ENCODE assay signal across 8 cellular contexts in the genomic region with DNA sequence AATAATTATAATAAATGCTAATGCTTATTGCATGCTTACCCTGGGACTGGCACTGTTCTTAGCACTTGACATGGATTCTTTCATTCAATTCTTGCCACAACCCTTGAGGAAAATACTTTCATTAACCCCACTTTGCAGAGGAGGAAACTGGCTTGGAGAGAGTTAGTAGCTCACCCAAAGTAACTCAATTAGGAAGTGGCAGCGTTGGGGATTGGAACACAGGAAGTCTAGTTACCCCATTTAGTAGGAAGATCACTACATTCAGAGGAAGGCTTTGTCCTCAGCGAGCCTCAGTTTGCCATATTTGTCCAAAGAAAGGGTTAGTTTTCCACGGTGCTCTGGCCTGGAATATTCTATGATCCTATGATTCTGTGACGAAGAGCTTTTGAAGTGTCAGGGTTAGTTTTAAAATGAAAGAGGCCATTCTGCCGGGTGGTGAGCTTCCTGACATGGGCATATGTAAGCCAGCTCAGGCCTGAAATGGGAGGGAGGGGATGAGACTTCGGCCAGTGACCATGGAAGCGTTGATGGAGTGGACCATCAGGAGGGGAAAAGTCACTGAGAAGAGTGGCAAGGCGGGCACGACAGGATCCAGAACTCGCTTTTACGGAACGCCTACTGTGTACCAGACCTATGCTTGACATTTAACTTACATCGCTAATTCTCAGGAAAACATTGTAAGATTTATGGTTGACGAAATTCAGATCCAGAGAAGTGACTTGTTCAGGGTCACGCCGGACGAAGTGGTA. TPM values are rescaled to one million over a fixed set of nuclear protein-coding genes. Genes with fewer than 3 reads are reported as not detected.
DNase-seq lines count a peak whose midpoint lies in the region; FAIRE-seq and TF ChIP-seq lines count a peak whose summit lies in the region.

No MANE protein-coding gene starts in this region.

- H3K9me2 ChIP-seq in DOHH2 (replicated peaks; ENCODE audit: control insufficient read depth, low read length), result no peaks in the 10 kb centered on the region

- CTCF ChIA-PET in H1 (lab: Charles Lee; ENCODE audit: partially characterized antibody), result interaction anchor here (0.9 kb wide), 1 partner anchor 146 kb away, joined by 3 read pairs; no protein-coding TSS in a partner anchor

- peaks cover 16% of the 10 kb centered on the region; the same call in 1 of the 2 replicates for H3K23me2 ChIP-seq in H1 (ENCODE audit: low read depth, low read length)

- H3K27me3 ChIP-seq in DOHH2 (ENCODE audit: control insufficient read depth, low read length) (no peaks in the 10 kb centered on the region), H1 (replicated peaks in 1 of 4; ENCODE audit: control insufficient read depth in 3 of 4, extremely low read depth in 1 of 4, insufficient read depth in 3 of 4, low read length in 3 of 4) (peaks cover 0 to 11% (median 6%) of the 10 kb centered on the region in 4 experiments; a peak in 4 of 7 replicates), ovary (no peaks in the 10 kb centered on the region)

- no peak overlapping the region for H2BK5ac ChIP-seq in H1 (ENCODE audit: low read depth, low read length)

- H3K9ac ChIP-seq in H1 (replicated peaks in 1 of 4; ENCODE audit: extremely low read depth in 1 of 4, low read depth in 3 of 4, low read length in 3 of 4), result no peak overlapping the region

- no peak overlapping the region for H3K56ac ChIP-seq in H1 (replicated peaks; ENCODE audit: insufficient read length, low read depth, low read length)

- no peak for TF ChIP-seq CTCF in DOHH2 (IDR thresholded peaks at IDR 0.05; ENCODE audit: low read depth, low read length, poor library complexity, severe bottlenecking)
- no peak for TF ChIP-seq CTCF in NB4 (IDR thresholded peaks at IDR 0.05; ENCODE audit: low read depth, low read length)
- TF ChIP-seq CTCF in H1 (IDR thresholded peaks at IDR 0.05; ENCODE audit: control extremely low read depth in 1 of 3, insufficient read depth in 1 of 3, low read depth in 1 of 3, low read length in 3 of 3), result no peak
- TF ChIP-seq CTCF in ovary (IDR thresholded peaks at IDR 0.05), result no peak

- H2BK120ac ChIP-seq in H1 (replicated peaks; ENCODE audit: low read depth, low read length), result no peak overlapping the region

- H3K36me3 ChIP-seq in DOHH2 (ENCODE audit: control insufficient read depth, low read length), result no peaks in the 10 kb centered on the region
- no peaks in the 10 kb centered on the region for H3K36me3 ChIP-seq in H1 (ENCODE audit: control insufficient read depth in 2 of 4, insufficient read depth in 4 of 4, low read length in 3 of 4)
- no peaks in the 10 kb centered on the region for H3K36me3 ChIP-seq in ovary

- POLR2A ChIA-PET in H1 (lab: Charles Lee; ENCODE audit: partially characterized antibody), result interaction anchor here (1.8 kb wide), 1 partner anchor 29 kb away, joined by 10 read pairs; a partner anchor contains a TSS

- no peak overlapping the region for H4K8ac ChIP-seq in H1 (ENCODE audit: extremely low read depth, insufficient read depth, low read length)

- H3K4me2 ChIP-seq in DOHH2 (ENCODE audit: low read length) (peak overlapping the region; percentile 89), H1 (ENCODE audit: insufficient read depth in 1 of 2, low read depth in 2 of 2, low read length in 2 of 2) (peak overlapping the region; percentile 84 to 91)

- no peak overlapping the region for H3K23ac ChIP-seq in H1 (ENCODE audit: insufficient read length)

- TF ChIP-seq EP300 in H1 (IDR thresholded peaks at IDR 0.05; ENCODE audit: borderline replicate concordance in 1 of 2, low read depth in 2 of 2, low read length in 2 of 2) (no peak), ovary (IDR thresholded peaks at IDR 0.05) (no peak)

- TF ChIP-seq RAD21 in H1 (IDR thresholded peaks at IDR 0.05 in 1 of 2, conservative IDR thresholded peaks at IDR 0.05 in 1 of 2; ENCODE audit: low read depth in 2 of 2, low read length in 2 of 2), result no peak

- H2AFZ ChIP-seq in H1 (ENCODE audit: low read length), result 0 out of 2 replicates have a peak overlapping the region, but pooled peaks have one; percentile 2

- H3K27ac ChIP-seq in DOHH2 (ENCODE audit: low read depth, low read length) (peak overlapping the region; percentile 47), H1 (ENCODE audit: low read depth, low read length) (no peak overlapping the region), ovary (peak overlapping the region in 1 of 2 donors; percentile 39)

- peak; percentile 52 for DNase-seq in NB4 (ENCODE audit: low read depth)
- no peak for DNase-seq in H1 (ENCODE audit: low read depth in 1 of 2, low spot score in 2 of 2)
- DNase-seq in ovary, result no peak
- DNase-seq in NCI-H226, result no peak
- no peak for DNase-seq in NCI-H187 treated with DMSO at 0.1 percent for 48 hours (lab: John Stamatoyannopoulos, UW)
- no peak for DNase-seq in midbrain (lab: John Stamatoyannopoulos, UW)
- DNase-seq in inferior parietal cortex (ENCODE audit: extremely low spot score), result no peak

- peaks cover 13% of the 10 kb centered on the region for H3F3A ChIP-seq in DOHH2 (ENCODE audit: control insufficient read depth, insufficient read depth)

- no peak overlapping the region for H4K5ac ChIP-seq in H1 (ENCODE audit: insufficient read length, low read depth, low read length)

- no peak overlapping the region for H2AK5ac ChIP-seq in H1 (ENCODE audit: low read depth, low read length)

- H3K4me3 ChIP-seq in DOHH2 (ENCODE audit: low read length), result peak overlapping the region; percentile 98
- peak overlapping the region; percentile 79 for H3K4me3 ChIP-seq in NB4 (ENCODE audit: low read depth, low read length)
- H3K4me3 ChIP-seq in H1 (ENCODE audit: extremely low read depth in 1 of 4, insufficient read depth in 2 of 4, low read depth in 3 of 4, low read length in 4 of 4), result peak overlapping the region; percentile 76 to 88 (median 76); a peak in 7 of 8 replicates
- H3K4me3 ChIP-seq in ovary, result peak overlapping the region; percentile 72

- peaks cover 7% of the 10 kb centered on the region; the same call in 1 of the 2 replicates for H3K79me2 ChIP-seq in DOHH2 (ENCODE audit: control insufficient read depth, low read length)
- H3K79me2 ChIP-seq in H1 (ENCODE audit: control insufficient read depth in 1 of 2, insufficient read depth in 2 of 2, low read length in 2 of 2), result no peaks in the 10 kb centered on the region

- no peak for TF ChIP-seq POLR2A in NB4 (IDR thresholded peaks at IDR 0.05; ENCODE audit: extremely low read depth, insufficient read length)
- no peak for TF ChIP-seq POLR2A in H1 (IDR thresholded peaks at IDR 0.05; ENCODE audit: control extremely low read depth in 1 of 2, low read depth in 2 of 2, low read length in 2 of 2)
- TF ChIP-seq POLR2A in ovary (IDR thresholded peaks at IDR 0.05), result no peak

- peak overlapping the region; percentile 26 for H4K91ac ChIP-seq in H1 (replicated peaks; ENCODE audit: insufficient read length, low read length)

- no peak overlapping the region for H3K4ac ChIP-seq in H1 (replicated peaks; ENCODE audit: insufficient read length, low read depth, low read length)

- FAIRE-seq in H1 (lab: Jason Lieb, UNC), result no peak

- WGBS in H1 (ENCODE audit: extremely low coverage in 1 of 2, insufficient coverage in 1 of 2, insufficient read length in 1 of 2, insufficient replicate concordance in 2 of 2, low coverage in 1 of 2, low lambda C conversion rate in 2 of 2, missing lambda C conversion rate in 1 of 2), 2 experiments, result 53% methylated on average over 17 of the region's 17 CpGs; no CpG with 5 or more reads in 1 of the 2 experiments
- 70 to 75% (median 72%) methylated on average over 17 of the region's 17 CpGs for WGBS in ovary, 3 donors

- H3K18ac ChIP-seq in H1 (ENCODE audit: extremely low read depth, low read length), result peak overlapping the region; percentile 1; the same call in 1 of the 2 replicates

- no peak overlapping the region; the same call in 1 of the 2 replicates for H2BK15ac ChIP-seq in H1 (ENCODE audit: low read length)

- no peaks in the 10 kb centered on the region for H3K79me1 ChIP-seq in H1 (ENCODE audit: low read depth, low read length)

- intact Hi-C loops in ovary (cut with DNase I), result loop anchor here in 3 of 4 donors (2.0 to 10.0 kb wide), 4 partner anchors 143 to 239 kb away; a partner anchor contains a TSS

- peaks cover 3% of the 10 kb centered on the region; the same call in 1 of the 2 replicates for H4K20me1 ChIP-seq in DOHH2 (ENCODE audit: control insufficient read depth, insufficient read depth, low read depth, low read length)
- H4K20me1 ChIP-seq in H1 (replicated peaks in 1 of 2; ENCODE audit: control insufficient read depth in 1 of 2, insufficient read depth in 2 of 2, low read length in 2 of 2), result no peaks in the 10 kb centered on the region

- H3K9me3 ChIP-seq in DOHH2 (ENCODE audit: control insufficient read depth, insufficient read depth, low read length) (no peaks in the 10 kb centered on the region), H1 (ENCODE audit: insufficient read depth in 2 of 2, low read depth in 1 of 2, low read length in 1 of 2) (no peaks in the 10 kb centered on the region), ovary (no peaks in the 10 kb centered on the region)

- peak overlapping the region; percentile 87; the same call in 1 of the 2 replicates for H2BK20ac ChIP-seq in H1 (ENCODE audit: low read length)

- H2BK12ac ChIP-seq in H1 (ENCODE audit: low read depth, low read length), result peak overlapping the region; percentile 82; the same call in 1 of the 2 replicates

- H3K4me1 ChIP-seq in DOHH2 (ENCODE audit: control insufficient read depth, low read length) (peaks cover 50% of the 10 kb centered on the region), H1 (replicated peaks in 1 of 4; ENCODE audit: control insufficient read depth in 3 of 4, insufficient read depth in 4 of 4, low read length in 3 of 4) (peaks cover 18 to 27% (median 22%) of the 10 kb centered on the region in 4 experiments), ovary (ENCODE audit: insufficient read depth) (peaks cover 10% of the 10 kb centered on the region)

- no peak overlapping the region for H3K14ac ChIP-seq in H1 (ENCODE audit: insufficient read length)

TF ChIP-seq in H1, 55 proteins besides CTCF, POLR2A, EP300 and RAD21 (continues in another document):
- TF ChIP-seq CBX5 (IDR thresholded peaks at IDR 0.05; ENCODE audit: low read depth, low read length) (no peak), POLR2AphosphoS5 (IDR thresholded peaks at IDR 0.05; ENCODE audit: low read depth, low read length) (no peak), HDAC6 (IDR thresholded peaks at IDR 0.05; ENCODE audit: low read depth, low read length) (no peak)

RNA-seq across cellular contexts. Expression of a gene that starts 28.2 kb away (rescaled TPM):
- total RNA-seq in H1 (2021; fragmentation: NEBNext Ultra II Directional; extraction: Animal tissue kit (Norgen Biotek cat#: 25700)), result 106 and 109 TPM in 2 replicates
- polyA plus RNA-seq in H1 (2011; rRNA removed) (35.5 and 36.7 TPM in 2 replicates), ovary (10 to 100 TPM; 11.2 to 21.7 TPM)
- polyA plus RNA-seq in H1 (2011; cell fraction: cytosol; rRNA removed), result 58.6 TPM
- 36.4 TPM for polyA plus RNA-seq in H1 (2011; cell fraction: nucleus; rRNA removed)
- 50.2 to 77.7 TPM (median 59.5 TPM) in 4 replicates for polyA plus RNA-seq in H1 (2012, experiment 1 of 2)
- polyA plus RNA-seq in H1 (2012, experiment 2 of 2), result 5.6 TPM
- polyA plus RNA-seq in H1 (2013, experiment 1 of 2), result 46.2 TPM
- polyA plus RNA-seq in H1 (2013, experiment 2 of 2), result 48.2 TPM
- polyA minus RNA-seq in H1 (2011; rRNA and poly(A)+ RNA removed), result 75.8 and 125 TPM in 2 replicates
- 71.1 TPM for polyA minus RNA-seq in H1 (2011; cell fraction: cytosol; rRNA and poly(A)+ RNA removed)
- 81.0 TPM for polyA minus RNA-seq in H1 (2011; cell fraction: nucleus; rRNA and poly(A)+ RNA removed)
- total RNA-seq in ovary, result 10 to 100 TPM; 23.0 to 56.4 (median 31.8) TPM
